ENCODE assay signal across 1 cellular context in genomic region chr6:145071836-145072235, GRCh38.
TF ChIP-seq lines count a peak whose summit lies in the region.

No MANE protein-coding gene starts in this region.

TF ChIP-seq in WTC11, 78 proteins besides CTCF, POLR2A, EP300 and RAD21 (continued from another document):
- no peak for TF ChIP-seq ERG (CRISPR knock-in tag; IDR thresholded peaks at IDR 0.05)
- no peak for TF ChIP-seq ZBTB43 (CRISPR knock-in tag; IDR thresholded peaks at IDR 0.05)
- no peak for TF ChIP-seq SP1 (CRISPR knock-in tag; conservative IDR thresholded peaks at IDR 0.05)
- no peak for TF ChIP-seq ZNF532 (CRISPR knock-in tag; IDR thresholded peaks at IDR 0.05; ENCODE audit: borderline replicate concordance)
- no peak for TF ChIP-seq E2F4 (CRISPR knock-in tag; IDR thresholded peaks at IDR 0.05; ENCODE audit: borderline replicate concordance, low read depth)
- TF ChIP-seq ZNF138 (CRISPR knock-in tag; conservative IDR thresholded peaks at IDR 0.05): no peak
- no peak for TF ChIP-seq AFF4 (CRISPR knock-in tag; IDR thresholded peaks at IDR 0.05; ENCODE audit: borderline replicate concordance)
- TF ChIP-seq USF2 (CRISPR knock-in tag; IDR thresholded peaks at IDR 0.05): no peak
- no peak for TF ChIP-seq TEAD1 (CRISPR knock-in tag; IDR thresholded peaks at IDR 0.05)
- no peak for TF ChIP-seq TCF7 (CRISPR knock-in tag; IDR thresholded peaks at IDR 0.05; ENCODE audit: low read depth)
- no peak for TF ChIP-seq MAX (CRISPR knock-in tag; IDR thresholded peaks at IDR 0.05)
